In the genomic region with DNA sequence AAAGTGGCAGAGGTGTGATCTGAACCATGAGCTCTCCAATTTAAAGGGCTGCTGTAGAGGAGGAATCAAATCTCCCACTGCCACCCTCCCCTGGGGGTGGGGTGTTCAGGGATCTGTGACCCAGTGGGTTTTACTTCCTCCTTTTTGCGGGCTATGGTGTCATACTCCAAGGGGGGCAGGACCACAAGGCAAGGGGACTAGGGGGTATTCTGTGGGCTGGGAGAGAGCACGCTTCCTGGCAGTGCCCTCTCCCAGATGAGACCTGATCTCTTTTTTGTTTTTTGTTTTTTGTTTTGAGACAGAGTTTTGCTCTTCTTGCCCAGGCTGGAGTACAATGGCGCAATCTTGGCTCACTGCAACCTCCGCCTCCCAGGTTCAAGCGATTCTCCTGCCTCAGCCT, we compare ENCODE assay signal across 12 cellular contexts. TPM values are rescaled to one million over a fixed set of nuclear protein-coding genes. Genes with fewer than 3 reads are reported as not detected.
A peak's percentile ranks its signal among the peaks of the same experiment; 100 is the strongest.
DNase-seq lines count a peak whose midpoint lies in the region; FAIRE-seq and TF ChIP-seq lines count a peak whose summit lies in the region.
"Had no signal": no experiment of that assay in that cellular context is flagged by ENCODE, and none has a peak within 500 bp of the region (broad histone marks: within the 10 kb centered on the region; RNA-seq: fewer than 3 reads in every experiment).

No MANE protein-coding gene starts in this region.

- no CpG with 5 or more reads among the region's 5 CpGs for WGBS in trophoblast cell (ENCODE audit: extremely low coverage, insufficient coverage, insufficient read length)
- whole genome bisulfite sequencing in neuronal stem cell (ENCODE audit: extremely low coverage in 2 of 2, insufficient read length in 2 of 2, insufficient replicate concordance in 1 of 2), 2 donors: no CpG with 5 or more reads among the region's 5 CpGs

- no peak overlapping the region for H3K4me2 ChIP-seq in trophoblast cell (ENCODE audit: low read length)
- no peak overlapping the region for H3K4me2 ChIP-seq in neuronal stem cell (ENCODE audit: insufficient read depth, low read length, poor library complexity, severe bottlenecking)
- H3K4me2 ChIP-seq: hepatocyte had no signal

- H2BK120ac ChIP-seq in trophoblast cell (ENCODE audit: insufficient read depth, low read length, poor library complexity) (peak overlapping the region; percentile 15), neuronal stem cell (ENCODE audit: low read depth, low read length) (no peak overlapping the region)

- H3K9me3 ChIP-seq in trophoblast cell (ENCODE audit: insufficient read depth, low read depth, low read length) (no peaks in the 10 kb centered on the region), neuronal stem cell (replicated peaks in 1 of 2; ENCODE audit: control insufficient read depth in 2 of 2, insufficient read depth in 1 of 2, low read depth in 1 of 2, low read length in 2 of 2) (no peaks in the 10 kb centered on the region)

- H3K23ac ChIP-seq in trophoblast cell (ENCODE audit: low read length): no peak overlapping the region
- H3K23ac ChIP-seq in neuronal stem cell (ENCODE audit: low read depth, low read length, poor library complexity): no peak overlapping the region

- H3K14ac ChIP-seq in trophoblast cell (ENCODE audit: low read length) (no peak overlapping the region), neuronal stem cell (ENCODE audit: low read length) (no peak overlapping the region)

- peak; percentile 93 for FAIRE-seq in GM12891 (lab: Jason Lieb, UNC)

- H3K79me1 ChIP-seq in trophoblast cell (ENCODE audit: low read length) (peaks cover 12% of the 10 kb centered on the region), neuronal stem cell (ENCODE audit: low read depth, low read length) (no peaks in the 10 kb centered on the region)

- H3K27ac ChIP-seq in trophoblast cell (ENCODE audit: low read depth, low read length) (no peak overlapping the region), neuronal stem cell (replicated peaks; ENCODE audit: low read length) (no peak overlapping the region)
- H3K27ac ChIP-seq: hepatocyte had no signal

- H4K91ac ChIP-seq in trophoblast cell (ENCODE audit: low read depth, low read length) (no peak overlapping the region), neuronal stem cell (ENCODE audit: low read depth, low read length, poor library complexity) (no peak overlapping the region)

- no peak overlapping the region for H3K9ac ChIP-seq in trophoblast cell (ENCODE audit: low read length)
- H3K9ac ChIP-seq in neuronal stem cell (ENCODE audit: low read depth, low read length, poor library complexity): no peak overlapping the region

- no peak overlapping the region for H4K12ac ChIP-seq in trophoblast cell (ENCODE audit: low read depth, low read length)

- H4K8ac ChIP-seq in trophoblast cell (ENCODE audit: low read depth, low read length): no peak overlapping the region
- no peak overlapping the region for H4K8ac ChIP-seq in neuronal stem cell (ENCODE audit: low read depth, low read length)

- H3K27me3 ChIP-seq in trophoblast cell (ENCODE audit: insufficient read depth, low read length) (no peaks in the 10 kb centered on the region), neuronal stem cell (ENCODE audit: control insufficient read depth in 3 of 3, insufficient read depth in 3 of 3, low read depth in 1 of 3, low read length in 3 of 3) (no peaks in the 10 kb centered on the region)
- H3K27me3 ChIP-seq: hepatocyte had no signal

- H2BK15ac ChIP-seq in neuronal stem cell (ENCODE audit: low read length): no peak overlapping the region

- DNase-seq in GM12891 (ENCODE audit: insufficient read length, low spot score): peak; percentile 59
- peak; percentile 10 for DNase-seq in KG1 (lab: John Stamatoyannopoulos, UW)
- peak; percentile 34 for DNase-seq in UCSD-AML1 (lab: John Stamatoyannopoulos, UW; ENCODE audit: unreplicated experiment)
- DNase-seq in trophoblast cell: peak in 1 of 2 donors; percentile 8
- no peak for DNase-seq in NCI-H82 treated with DMSO at 0.1 percent for 48 hours (lab: John Stamatoyannopoulos, UW; ENCODE audit: unreplicated experiment)
- DNase-seq in neuronal stem cell (ENCODE audit: low spot score): no peak
- no peak for DNase-seq in COLO668 (lab: John Stamatoyannopoulos, UW; ENCODE audit: unreplicated experiment)
- DNase-seq: mesendoderm; SHP77 treated with DMSO at 0.1 percent for 48 hours; stimulated activated CD4-positive, alpha-beta T cell treated with anti-CD3 and anti-CD28 coated beads, Interleukin-1b, Interleukin-23, amount 100 ng/mL, for 48 hours; stimulated activated naive CD4-positive, alpha-beta T cell treated with Interleukin-2 at 50 U/mL for 16 hours had no signal

- H3K4me3 ChIP-seq in trophoblast cell (ENCODE audit: low read depth, low read length): no peak overlapping the region
- H3K4me3 ChIP-seq in neuronal stem cell (ENCODE audit: low read length in 2 of 2): no peak overlapping the region
- H3K4me3 ChIP-seq: hepatocyte had no signal

- H2AK5ac ChIP-seq in trophoblast cell (ENCODE audit: low read length) (no peak overlapping the region), neuronal stem cell (ENCODE audit: low read depth, low read length) (no peak overlapping the region)

- H2BK12ac ChIP-seq in trophoblast cell (ENCODE audit: low read length): no peak overlapping the region
- no peak overlapping the region for H2BK12ac ChIP-seq in neuronal stem cell (ENCODE audit: low read length)

- no peak for TF ChIP-seq POLR2A in GM12891 (IDR thresholded peaks at IDR 0.05; ENCODE audit: low read depth, low read length)

- no peak overlapping the region for H2AFZ ChIP-seq in trophoblast cell (ENCODE audit: insufficient read depth, low read length, poor library complexity)
- no peak overlapping the region for H2AFZ ChIP-seq in neuronal stem cell (ENCODE audit: low read length)
- H2AFZ ChIP-seq: hepatocyte had no signal

- H3K79me2 ChIP-seq in trophoblast cell (ENCODE audit: control insufficient read depth, insufficient read depth, low read length, poor library complexity): no peaks in the 10 kb centered on the region

- no peak overlapping the region for H2BK5ac ChIP-seq in trophoblast cell (ENCODE audit: low read depth, low read length, poor library complexity)
- H2BK5ac ChIP-seq in neuronal stem cell (ENCODE audit: low read length): no peak overlapping the region

- H3K4me1 ChIP-seq in trophoblast cell (ENCODE audit: control insufficient read depth in 1 of 2, insufficient read depth in 2 of 2, low read length in 2 of 2) (peaks cover 21 to 26% of the 10 kb centered on the region in 2 experiments), neuronal stem cell (ENCODE audit: control insufficient read depth in 2 of 2, insufficient read depth in 1 of 2, low read depth in 1 of 2, low read length in 2 of 2) (no peaks in the 10 kb centered on the region)

- H3K4ac ChIP-seq in trophoblast cell (ENCODE audit: low read depth, low read length): no peak overlapping the region
- H3K4ac ChIP-seq in neuronal stem cell (ENCODE audit: low read length): no peak overlapping the region

- H3K36me3 ChIP-seq in trophoblast cell (ENCODE audit: control insufficient read depth in 1 of 2, insufficient read depth in 2 of 2, low read length in 2 of 2): peaks cover 0 to 2% of the 10 kb centered on the region in 2 experiments
- H3K36me3 ChIP-seq in neuronal stem cell (replicated peaks in 1 of 2; ENCODE audit: control insufficient read depth in 2 of 2, insufficient read depth in 2 of 2, low read length in 2 of 2): no peaks in the 10 kb centered on the region

- H3K18ac ChIP-seq in trophoblast cell (ENCODE audit: low read length) (no peak overlapping the region), neuronal stem cell (ENCODE audit: low read length) (no peak overlapping the region)

TF ChIP-seq in GM12891, 5 proteins besides CTCF, POLR2A, EP300 and RAD21:
- TF ChIP-seq POU2F2 (IDR thresholded peaks at IDR 0.05; ENCODE audit: low read depth, low read length): 0 out of 2 replicates have a peak, but pooled peaks have one; percentile 15
- TF ChIP-seq POLR2AphosphoS5 (IDR thresholded peaks at IDR 0.05; ENCODE audit: low read depth, low read length): no peak
- TF ChIP-seq PAX5 (IDR thresholded peaks at IDR 0.05; ENCODE audit: insufficient read depth, low read length, severe bottlenecking): peak; percentile 97
- TF ChIP-seq TAF1 (IDR thresholded peaks at IDR 0.05; ENCODE audit: low read depth, low read length): no peak
- peak; percentile 26; the same call in 1 of the 2 replicates for TF ChIP-seq SPI1 (IDR thresholded peaks at IDR 0.05; ENCODE audit: low read depth, low read length)

RNA-seq across cellular contexts. Expression of gene PLD3, which starts 10.3 kb away (rescaled TPM):
- polyA plus RNA-seq in GM12891 (2012; ENCODE audit: low read depth, missing spikeins): 106 TPM
- polyA plus RNA-seq in trophoblast cell (2013): 773 and 872 TPM in 2 replicates
- 175 TPM for polyA plus RNA-seq in neuronal stem cell (2013, experiment 1 of 2)
- 166 TPM for polyA plus RNA-seq in neuronal stem cell (2013, experiment 2 of 2)

RNA-seq across cellular contexts. Expression of gene C19orf47, which starts 10.6 kb away (rescaled TPM):
- polyA plus RNA-seq in GM12891 (2012; ENCODE audit: low read depth, missing spikeins): 12.6 TPM
- polyA plus RNA-seq in trophoblast cell (2013): 28.2 and 29.6 TPM in 2 replicates
- polyA plus RNA-seq in neuronal stem cell (2013, experiment 1 of 2): 12.3 TPM
- 12.6 TPM for polyA plus RNA-seq in neuronal stem cell (2013, experiment 2 of 2)

RNA-seq across cellular contexts. Expression of gene HIPK4, which starts 31.2 kb away (rescaled TPM):
- polyA plus RNA-seq in GM12891 (2012; ENCODE audit: low read depth, missing spikeins): 0.04 TPM
- 0.08 and 0.12 TPM in 2 replicates for polyA plus RNA-seq in trophoblast cell (2013)
- polyA plus RNA-seq in neuronal stem cell (2013, experiment 1 of 2): 0.29 TPM
- polyA plus RNA-seq in neuronal stem cell (2013, experiment 2 of 2): 0.28 TPM

RNA-seq across cellular contexts. Expression of gene PRX, which starts 54.4 kb away (rescaled TPM):
- polyA plus RNA-seq in GM12891 (2012; ENCODE audit: low read depth, missing spikeins): 0.87 TPM
- polyA plus RNA-seq in trophoblast cell (2013): 1.9 and 2.0 TPM in 2 replicates
- polyA plus RNA-seq in neuronal stem cell (2013, experiment 1 of 2): 1.9 TPM
- polyA plus RNA-seq in neuronal stem cell (2013, experiment 2 of 2): 1.9 TPM

Comparison
In these comparisons a context has a peak if more than half of its experiments do, and no peak if none do; other contexts are left out.
1. DNase-seq: peak in GM12891 (single experiment), KG1 (single experiment) and UCSD-AML1 (single experiment); none in NCI-H82 treated with DMSO at 0.1 percent for 48 hours (single experiment), neuronal stem cell (single experiment) and COLO668 (single experiment).